ENCODE assay signal across 24 cellular contexts in the genomic region with DNA sequence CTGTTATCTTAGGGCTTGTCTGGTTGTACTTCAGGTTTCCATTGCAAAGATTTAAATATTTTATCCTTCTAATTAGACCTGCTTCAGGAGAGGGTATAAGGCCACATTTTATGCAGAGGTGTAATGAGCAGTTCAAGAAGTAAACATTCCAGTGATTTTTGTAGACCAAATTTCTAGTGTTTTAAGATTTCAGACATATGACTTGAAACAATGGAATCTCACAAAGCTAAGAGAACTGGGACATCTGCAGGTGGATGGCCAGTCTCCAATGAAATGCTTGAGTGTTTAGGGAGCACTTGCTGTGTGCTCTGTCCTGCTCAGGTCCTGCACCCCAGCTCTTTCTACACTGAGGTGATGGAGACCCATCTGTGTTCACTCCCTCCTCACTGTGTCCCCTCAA. TPM values are rescaled to one million over a fixed set of nuclear protein-coding genes. Genes with fewer than 3 reads are reported as not detected.
DNase-seq lines count a peak whose midpoint lies in the region; ATAC-seq, FAIRE-seq and TF ChIP-seq lines count a peak whose summit lies in the region.
"Had no signal": no experiment of that assay in that cellular context is flagged by ENCODE, and none has a peak within 500 bp of the region (broad histone marks: within the 10 kb centered on the region; RNA-seq: fewer than 3 reads in every experiment).

No MANE protein-coding gene starts in this region.

- H3K4me3 ChIP-seq in GM23248 (no peak overlapping the region), astrocyte (ENCODE audit: insufficient read depth, low read depth, low read length) (no peak overlapping the region)
- H3K4me3 ChIP-seq: A549, BLaER1, GM12878 had no signal

- peak; percentile 11 for DNase-seq in EH (ENCODE audit: low read depth)
- peak; percentile 15 for DNase-seq in GM23248
- DNase-seq in astrocyte (ENCODE audit: low read depth), result peak; percentile 72
- DNase-seq in NCI-H1092 treated with DMSO at 0.1 percent for 48 hours (lab: John Stamatoyannopoulos, UW), result no peak
- no peak for DNase-seq in substantia nigra (lab: John Stamatoyannopoulos, UW)
- no peak for DNase-seq in NCI-H226
- DNase-seq: 8988T; ACHN; CD4-positive, CD25-positive, alpha-beta regulatory T cell; CD8-positive, alpha-beta T cell; DMS 273 treated with DMSO at 0.1 percent for 48 hours; DMS79; GOT3; H7; HCEC 1CT had no signal

- peaks cover 2% of the 10 kb centered on the region for H3K9me3 Mint-ChIP-seq in astrocyte (ENCODE audit: unreplicated experiment)
- H3K9me3 Mint-ChIP-seq: CD8-positive, alpha-beta T cell had no signal

- peaks cover 9% of the 10 kb centered on the region for H3K4me1 Mint-ChIP-seq in astrocyte (ENCODE audit: low read depth, unreplicated experiment)
- H3K4me1 Mint-ChIP-seq: B cell; CD4-positive, CD25-positive, alpha-beta regulatory T cell had no signal

- H3K4me3 Mint-ChIP-seq in astrocyte (ENCODE audit: unreplicated experiment), result no peak overlapping the region
- H3K4me3 Mint-ChIP-seq: B cell; CD4-positive, CD25-positive, alpha-beta regulatory T cell; CD8-positive, alpha-beta T cell had no signal

- H3K4me1 ChIP-seq in GM23248 (ENCODE audit: insufficient read depth), result peaks cover 6% of the 10 kb centered on the region
- H3K4me1 ChIP-seq in astrocyte (ENCODE audit: insufficient read depth, low read length), result peaks cover 4% of the 10 kb centered on the region
- H3K4me1 ChIP-seq: A549 had no signal

- no peaks in the 10 kb centered on the region for H3K36me3 ChIP-seq in GM23248 (ENCODE audit: low read depth)
- no peaks in the 10 kb centered on the region for H3K36me3 ChIP-seq in astrocyte (ENCODE audit: insufficient read depth, low read length)

- H3K9ac ChIP-seq in GM23248, result no peak overlapping the region
- no peak overlapping the region for H3K9ac ChIP-seq in astrocyte (ENCODE audit: low read length)
- H3K9ac ChIP-seq: BLaER1 had no signal

- H3K4me2 ChIP-seq in GM23248 (ENCODE audit: unreplicated experiment) (no peak overlapping the region), astrocyte (ENCODE audit: low read length) (no peak overlapping the region)
- H3K4me2 ChIP-seq: A549, BLaER1 had no signal

- in situ Hi-C loops in GM23248 (cut with MboI), result no loop called here

- H3K27ac Mint-ChIP-seq in astrocyte (ENCODE audit: unreplicated experiment), result no peak overlapping the region
- H3K27ac Mint-ChIP-seq: B cell; CD4-positive, CD25-positive, alpha-beta regulatory T cell; CD8-positive, alpha-beta T cell had no signal

- no peaks in the 10 kb centered on the region for H3K36me3 Mint-ChIP-seq in astrocyte (ENCODE audit: low read depth, unreplicated experiment)
- H3K36me3 Mint-ChIP-seq: CD8-positive, alpha-beta T cell had no signal

- H3F3A ChIP-seq in GM23248 (ENCODE audit: insufficient read depth), result peaks cover 15% of the 10 kb centered on the region

- H3K27me3 ChIP-seq in GM23248 (replicated peaks; ENCODE audit: insufficient read depth) (no peaks in the 10 kb centered on the region), astrocyte (ENCODE audit: insufficient read depth, low read length) (no peaks in the 10 kb centered on the region)
- H3K27me3 ChIP-seq: BLaER1 had no signal

- FAIRE-seq in astrocyte (lab: Jason Lieb, UNC), result no peak
- FAIRE-seq: A549, D721Med, G401.6, GM12878, GM19239 had no signal

- peaks cover 94% of the 10 kb centered on the region for H3K79me2 ChIP-seq in GM23248 (ENCODE audit: insufficient read depth)
- peaks cover 93% of the 10 kb centered on the region for H3K79me2 ChIP-seq in astrocyte (ENCODE audit: insufficient read depth, low read length)

- H3K9me2 ChIP-seq in GM23248 (ENCODE audit: insufficient read depth), result no peaks in the 10 kb centered on the region

- ATAC-seq in HG02759 (IDR thresholded peaks at IDR 0.05; ENCODE audit: unreplicated experiment), result no peak
- ATAC-seq: A549; CD8-positive, alpha-beta T cell; GM12878 had no signal

- H3K27ac ChIP-seq in GM23248 (no peak overlapping the region; the same call in 1 of the 2 replicates), astrocyte (ENCODE audit: low read depth, low read length) (no peak overlapping the region), substantia nigra (ENCODE audit: low read depth, low read length, poor library complexity, severe bottlenecking) (no peak overlapping the region)
- H3K27ac ChIP-seq: A549, BLaER1, C4-2B had no signal

- H3K9me3 ChIP-seq in GM23248 (ENCODE audit: low read depth) (no peaks in the 10 kb centered on the region), astrocyte (ENCODE audit: insufficient read depth, low read depth, low read length) (no peaks in the 10 kb centered on the region)

- H4K20me1 ChIP-seq in GM23248 (ENCODE audit: insufficient read depth) (0 out of 2 replicates have a peak, but pooled peaks cover 5% of the 10 kb centered on the region), astrocyte (ENCODE audit: insufficient read depth, low read length) (peaks cover 78% of the 10 kb centered on the region)

- TF ChIP-seq CTCF in astrocyte (IDR thresholded peaks at IDR 0.05; ENCODE audit: insufficient read depth, low read depth, low read length), result no peak

- H2AFZ ChIP-seq in GM23248 (no peak overlapping the region), astrocyte (ENCODE audit: low read depth, low read length) (no peak overlapping the region)

- H3K27me3 Mint-ChIP-seq in astrocyte (ENCODE audit: low read depth, unreplicated experiment), result peaks cover 14% of the 10 kb centered on the region

RNA-seq across cellular contexts. Expression of gene C14orf132, which starts 7.9 kb away (rescaled TPM):
- total RNA-seq in GM23248 (2014; rRNA removed; shearing (Covaris generic)), result 18.6 TPM in 2 replicates
- 25.7 and 26.2 TPM in 2 replicates for polyA plus RNA-seq in GM23248 (2016; fragmentation: Nextera tagmentation; extraction: Ambion mirVana)
- 8.0 and 14.0 TPM in 2 replicates for total RNA-seq in astrocyte

Comparison
In these comparisons a context has a peak if more than half of its experiments do, and no peak if none do; other contexts are left out.
1. DNase-seq: peak in EH (single experiment), GM23248 (single experiment) and astrocyte (single experiment); none in NCI-H1092 treated with DMSO at 0.1 percent for 48 hours (single experiment), substantia nigra (0 of 49) and NCI-H226 (single experiment).